In the genomic region with DNA sequence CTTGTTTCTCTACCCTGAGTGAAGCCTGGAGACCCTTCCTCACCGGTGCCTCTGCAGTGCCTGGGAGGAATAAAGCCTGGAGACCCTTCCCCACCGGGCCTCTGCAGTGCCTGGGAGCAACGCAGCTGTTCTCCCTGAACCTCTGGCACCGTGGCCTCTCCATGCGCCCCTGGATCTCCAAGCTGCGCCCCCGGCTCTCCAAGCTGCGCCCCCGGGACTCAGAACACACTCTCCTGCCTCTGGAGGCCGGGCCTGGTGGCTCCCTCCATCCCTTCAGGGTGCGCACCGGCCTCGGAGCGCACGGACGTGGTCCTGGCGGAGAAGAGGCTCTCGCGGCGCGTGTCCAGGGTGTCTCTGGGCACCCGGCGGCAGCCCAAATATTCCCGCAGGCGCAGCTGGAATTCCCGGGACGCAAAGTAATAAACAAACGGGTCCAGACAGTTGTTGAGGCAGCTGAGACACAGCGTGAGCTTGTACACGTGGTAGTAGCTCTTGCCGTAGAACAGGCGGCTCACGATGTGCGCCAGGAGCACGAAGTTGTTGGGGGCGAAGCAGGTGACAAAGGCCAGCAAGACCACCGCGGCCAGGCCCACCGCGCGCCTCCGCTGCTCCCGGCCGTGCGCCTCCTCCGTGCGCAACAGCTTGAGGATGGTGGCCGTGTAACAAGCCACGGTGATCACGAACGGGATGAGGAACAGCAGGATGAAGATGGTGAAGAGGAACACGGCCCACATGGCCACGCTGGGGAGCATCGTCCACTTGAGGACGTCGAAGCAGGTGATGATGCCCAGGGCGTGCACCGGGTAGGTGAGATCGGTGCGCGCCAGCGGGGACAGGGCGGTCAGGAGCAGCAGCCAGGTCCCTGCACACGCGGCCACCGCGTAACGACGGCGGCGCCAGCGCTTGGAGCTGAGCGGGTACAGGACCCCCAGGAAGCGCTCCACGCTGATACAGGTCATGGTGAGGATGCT, we compare ENCODE assay signal across 9 cellular contexts. TPM values are rescaled to one million over a fixed set of nuclear protein-coding genes. Genes with fewer than 3 reads are reported as not detected.
DNase-seq lines count a peak whose midpoint lies in the region; ATAC-seq and TF ChIP-seq lines count a peak whose summit lies in the region.
"Had no signal": no experiment of that assay in that cellular context is flagged by ENCODE, and none has a peak within 500 bp of the region (broad histone marks: within the 10 kb centered on the region; RNA-seq: fewer than 3 reads in every experiment).

No MANE protein-coding gene starts in this region.

- TF ChIP-seq RAD21 in IMR-90 (IDR thresholded peaks at IDR 0.05; ENCODE audit: low read length): no peak

- H2BK5ac ChIP-seq in IMR-90 (ENCODE audit: low read depth, low read length, poor library complexity, severe bottlenecking): no peak overlapping the region

- peak overlapping the region in 2 of 3 donors; percentile 29 to 66 for H3K27ac Mint-ChIP-seq in CD4-positive, CD25-positive, alpha-beta regulatory T cell
- H3K27ac Mint-ChIP-seq in activated naive CD8-positive, alpha-beta T cell treated with anti-CD3 and anti-CD28 coated beads, Interleukin-2, amount 10 ng/mL, durations not matched to agents 7 days and 5 days: peak overlapping the region; percentile 94
- H3K27ac Mint-ChIP-seq: nephron had no signal

- H3K4me1 ChIP-seq in CD4-positive, CD25-positive, alpha-beta regulatory T cell (ENCODE audit: control insufficient read depth, insufficient read depth, low read length, poor library complexity, severe bottlenecking): peaks cover 61% of the 10 kb centered on the region
- H3K4me1 ChIP-seq in IMR-90 (ENCODE audit: control insufficient read depth, insufficient read depth, low read length): no peaks in the 10 kb centered on the region

- dilution Hi-C loops in IMR-90 (cut with HindIII; ENCODE audit: low sequenced_read_pairs, unreplicated experiment): no loop called here

- no peak for ATAC-seq in CD4-positive, CD25-positive, alpha-beta regulatory T cell (ENCODE audit: low read depth in 2 of 2)
- ATAC-seq in IMR-90 (ENCODE audit: low read depth): no peak
- no peak for ATAC-seq in activated naive CD8-positive, alpha-beta T cell treated with anti-CD3 and anti-CD28 coated beads, Interleukin-2, amount 10 ng/mL, durations not matched to agents 7 days and 5 days (ENCODE audit: low read depth)
- no peak for ATAC-seq in GM21515 (IDR thresholded peaks at IDR 0.05; ENCODE audit: unreplicated experiment)

- H3K56ac ChIP-seq in IMR-90 (ENCODE audit: extremely low read depth, insufficient read depth, low read length): no peak overlapping the region

- peaks cover 0 to 3% (median 0%) of the 10 kb centered on the region in 7 donors for H3K9me3 Mint-ChIP-seq in CD4-positive, CD25-positive, alpha-beta regulatory T cell
- no peaks in the 10 kb centered on the region for H3K9me3 Mint-ChIP-seq in activated naive CD8-positive, alpha-beta T cell treated with anti-CD3 and anti-CD28 coated beads, Interleukin-2, amount 10 ng/mL, durations not matched to agents 7 days and 5 days
- H3K9me3 Mint-ChIP-seq: nephron had no signal

- in situ Hi-C loops in IMR-90 (cut with MboI; ENCODE audit: low sequenced_read_pairs): loop anchor here (25.0 kb wide), 2 partner anchors 122 to 1347 kb away; a partner anchor contains a TSS

- no peak overlapping the region for H3K23ac ChIP-seq in IMR-90 (ENCODE audit: low read depth, low read length)

- H3K79me1 ChIP-seq in IMR-90 (ENCODE audit: low read depth in 1 of 2, low read length in 2 of 2): no peaks in the 10 kb centered on the region

- H3K14ac ChIP-seq in IMR-90 (replicated peaks; ENCODE audit: low read depth, low read length): no peak overlapping the region

- H3K27me3 Mint-ChIP-seq in CD4-positive, CD25-positive, alpha-beta regulatory T cell: no peaks in the 10 kb centered on the region
- no peaks in the 10 kb centered on the region for H3K27me3 Mint-ChIP-seq in activated naive CD8-positive, alpha-beta T cell treated with anti-CD3 and anti-CD28 coated beads, Interleukin-2, amount 10 ng/mL, durations not matched to agents 7 days and 5 days

- no peak overlapping the region for H4K8ac ChIP-seq in IMR-90 (ENCODE audit: low read depth in 2 of 2, low read length in 2 of 2)

- peak overlapping the region; percentile 50 for H2AK9ac ChIP-seq in IMR-90 (replicated peaks; ENCODE audit: low read depth, low read length, poor library complexity)

- no peak for TF ChIP-seq POLR2A in IMR-90 (IDR thresholded peaks at IDR 0.05; ENCODE audit: low read depth, low read length)

- no peak overlapping the region for H2BK120ac ChIP-seq in IMR-90 (ENCODE audit: low read depth, low read length)

- intact Hi-C loops in IMR-90 (cut with micrococcal nuclease): no loop called here

- H3K27me3 ChIP-seq in CD4-positive, CD25-positive, alpha-beta regulatory T cell (ENCODE audit: control insufficient read depth, insufficient read depth, low read length): no peaks in the 10 kb centered on the region
- H3K27me3 ChIP-seq in IMR-90 (ENCODE audit: control insufficient read depth, insufficient read depth, low read length): peaks cover 7% of the 10 kb centered on the region; the same call in 1 of the 2 replicates

- no peaks in the 10 kb centered on the region for H3K9me3 ChIP-seq in CD4-positive, CD25-positive, alpha-beta regulatory T cell (ENCODE audit: control insufficient read depth in 2 of 2, low read length in 2 of 2)
- H3K9me3 ChIP-seq in IMR-90 (ENCODE audit: control insufficient read depth, insufficient read depth, low read length): no peaks in the 10 kb centered on the region

- no peak for TF ChIP-seq CTCF in IMR-90 (conservative IDR thresholded peaks at IDR 0.05; ENCODE audit: low read depth, low read length)

- H2BK15ac ChIP-seq in IMR-90 (ENCODE audit: low read depth, low read length): no peak overlapping the region

- H4K5ac ChIP-seq in IMR-90 (ENCODE audit: low read depth, low read length): no peak overlapping the region

- no peak overlapping the region for H3K18ac ChIP-seq in IMR-90 (ENCODE audit: low read depth, low read length)

- no TSS peak for BruUV-seq in IMR-90 (replicated peaks; lab: Mats Ljungman, UMichigan)

- H2AFZ ChIP-seq in IMR-90 (replicated peaks; ENCODE audit: low read length, poor library complexity): peak overlapping the region; percentile 43

- H3K4me1 Mint-ChIP-seq in CD4-positive, CD25-positive, alpha-beta regulatory T cell: peaks cover 24 to 68% (median 42%) of the 10 kb centered on the region in 4 donors
- peaks cover 61% of the 10 kb centered on the region for H3K4me1 Mint-ChIP-seq in activated naive CD8-positive, alpha-beta T cell treated with anti-CD3 and anti-CD28 coated beads, Interleukin-2, amount 10 ng/mL, durations not matched to agents 7 days and 5 days
- H3K4me1 Mint-ChIP-seq: nephron had no signal

- H3K9me1 ChIP-seq in IMR-90 (ENCODE audit: insufficient read depth, low read length): no peaks in the 10 kb centered on the region

- peaks cover 17% of the 10 kb centered on the region for H3K36me3 Mint-ChIP-seq in CD4-positive, CD25-positive, alpha-beta regulatory T cell
- H3K36me3 Mint-ChIP-seq in activated naive CD8-positive, alpha-beta T cell treated with anti-CD3 and anti-CD28 coated beads, Interleukin-2, amount 10 ng/mL, durations not matched to agents 7 days and 5 days: peaks cover 30% of the 10 kb centered on the region

- H3K27ac ChIP-seq in CD4-positive, CD25-positive, alpha-beta regulatory T cell (ENCODE audit: insufficient read depth, low read length, poor library complexity, severe bottlenecking): no peak overlapping the region
- no peak overlapping the region for H3K27ac ChIP-seq in IMR-90 (ENCODE audit: insufficient read depth, low read length)

- H2BK20ac ChIP-seq in IMR-90 (ENCODE audit: low read depth, low read length): no peak overlapping the region

- CTCF ChIA-PET in IMR-90 (lab: Yijun Ruan, JAX): no interaction called here

- no peak overlapping the region for H3K4me2 ChIP-seq in IMR-90 (ENCODE audit: low read depth, low read length)

- DNase-seq in CD4-positive, CD25-positive, alpha-beta regulatory T cell: no peak
- DNase-seq in IMR-90: no peak
- DNase-seq in activated naive CD8-positive, alpha-beta T cell treated with anti-CD3 and anti-CD28 coated beads, Interleukin-2, amount 10 ng/mL, durations not matched to agents 7 days and 5 days: no peak
- peak; percentile 19 for DNase-seq in myocyte (ENCODE audit: low read depth)
- no peak for DNase-seq in nucleus accumbens (lab: John Stamatoyannopoulos, UW)
- no peak for DNase-seq in NCI-H524 treated with DMSO at 0.1 percent for 48 hours (lab: John Stamatoyannopoulos, UW)
- no peak for DNase-seq in DMS114 treated with DMSO at 0.1 percent for 48 hours (lab: John Stamatoyannopoulos, UW; ENCODE audit: unreplicated experiment)

- WGBS in IMR-90 (ENCODE audit: extremely low coverage in 2 of 2, insufficient read length in 1 of 2), 2 experiments: 6% methylated on average over 46 of the region's 75 CpGs; no CpG with 5 or more reads in 1 of the 2 experiments

- peaks cover 36% of the 10 kb centered on the region for H3K36me3 ChIP-seq in CD4-positive, CD25-positive, alpha-beta regulatory T cell (ENCODE audit: control insufficient read depth, insufficient read depth, low read length)
- H3K36me3 ChIP-seq in IMR-90 (ENCODE audit: control insufficient read depth, insufficient read depth, low read length): no peaks in the 10 kb centered on the region

- no peak overlapping the region for H2AK5ac ChIP-seq in IMR-90 (ENCODE audit: low read depth, low read length)

- no peaks in the 10 kb centered on the region for H4K20me1 ChIP-seq in IMR-90 (ENCODE audit: insufficient read depth, low read length)

- H3K4me3 Mint-ChIP-seq in CD4-positive, CD25-positive, alpha-beta regulatory T cell: peak overlapping the region in 3 of 4 donors; percentile 26 to 63 (median 28)
- peak overlapping the region; percentile 83 for H3K4me3 Mint-ChIP-seq in activated naive CD8-positive, alpha-beta T cell treated with anti-CD3 and anti-CD28 coated beads, Interleukin-2, amount 10 ng/mL, durations not matched to agents 7 days and 5 days
- H3K4me3 Mint-ChIP-seq: nephron had no signal

- H3K4me3 ChIP-seq in CD4-positive, CD25-positive, alpha-beta regulatory T cell (ENCODE audit: low read depth, low read length): no peak overlapping the region
- no peak overlapping the region for H3K4me3 ChIP-seq in IMR-90 (ENCODE audit: insufficient read depth, low read depth, low read length)

- no peak overlapping the region for H3K9ac ChIP-seq in IMR-90 (ENCODE audit: low read depth, low read length)

- H4K91ac ChIP-seq in IMR-90 (ENCODE audit: insufficient read depth, low read depth, low read length): no peak overlapping the region

- no peak overlapping the region for H3K4ac ChIP-seq in IMR-90 (ENCODE audit: low read depth, low read length)

- POLR2A ChIA-PET in IMR-90 (lab: Charles Lee; ENCODE audit: unreplicated experiment): no interaction called here
- POLR2A ChIA-PET in activated naive CD8-positive, alpha-beta T cell treated with anti-CD3 and anti-CD28 coated beads, Interleukin-2, amount 10 ng/mL, durations not matched to agents 7 days and 5 days (lab: Charles Lee): no interaction called here

RNA-seq across cellular contexts. Expression of a gene that starts 12.8 kb away (rescaled TPM):
- total RNA-seq in CD4-positive, CD25-positive, alpha-beta regulatory T cell: 47.7 TPM
- 10 to 100 TPM; 32.1 to 50.1 (median 41.0) TPM for polyA plus RNA-seq in CD4-positive, CD25-positive, alpha-beta regulatory T cell
- total RNA-seq in IMR-90 (2012; rRNA removed) (13.1 and 13.4 TPM in 2 replicates), myocyte (15.8 and 18.8 TPM in 2 replicates)
- polyA plus RNA-seq in IMR-90 (2012; rRNA removed): 33.4 and 34.6 TPM in 2 replicates
- polyA plus RNA-seq in IMR-90 (2012; cell fraction: cytosol; rRNA removed): 35.4 and 37.5 TPM in 2 replicates
- 26.1 and 39.1 TPM in 2 replicates for polyA plus RNA-seq in IMR-90 (2012; cell fraction: nucleus; rRNA removed; ENCODE audit: low replicate concordance)
- total RNA-seq in activated naive CD8-positive, alpha-beta T cell treated with anti-CD3 and anti-CD28 coated beads, Interleukin-2, amount 10 ng/mL, durations not matched to agents 7 days and 5 days: 10 to 100 TPM; 39.4 to 42.2 TPM
- polyA plus RNA-seq in myocyte (2012): 44.4 TPM
